In genomic region chr9:137575725-137576411, GRCh38 we compare ENCODE assay signal across 9 cellular contexts. TPM values are rescaled to one million over a fixed set of nuclear protein-coding genes. Genes with fewer than 3 reads are reported as not detected.
DNase-seq lines count a peak whose midpoint lies in the region; ATAC-seq and TF ChIP-seq lines count a peak whose summit lies in the region.
"Had no signal": no experiment of that assay in that cellular context is flagged by ENCODE, and none has a peak within 500 bp of the region (broad histone marks: within the 10 kb centered on the region; RNA-seq: fewer than 3 reads in every experiment).

No MANE protein-coding gene starts in this region.

- H3K9ac ChIP-seq in OCI-LY1 (ENCODE audit: low read length) (no peak overlapping the region), neuronal stem cell (ENCODE audit: low read depth, low read length, poor library complexity) (no peak overlapping the region)

- no peak overlapping the region for H2BK12ac ChIP-seq in neuronal stem cell (ENCODE audit: low read length)

- H3K36me3 Mint-ChIP-seq in effector memory CD8-positive, alpha-beta T cell (ENCODE audit: insufficient read depth) = peaks cover 41% of the 10 kb centered on the region

- H3K27ac ChIP-seq in OCI-LY1 (ENCODE audit: low read depth, low read length, poor library complexity, severe bottlenecking) (peak overlapping the region; percentile 79), neuronal stem cell (replicated peaks; ENCODE audit: low read length) (no peak overlapping the region)

- H3K27ac Mint-ChIP-seq in effector memory CD8-positive, alpha-beta T cell = peak overlapping the region; percentile 42 to 67

- H2BK15ac ChIP-seq in neuronal stem cell (ENCODE audit: low read length) = no peak overlapping the region

- DNase-seq in GM13976 (ENCODE audit: low spot score) = no peak
- DNase-seq in effector memory CD8-positive, alpha-beta T cell = no peak
- no peak for DNase-seq in neuronal stem cell (ENCODE audit: low spot score)
- no peak for DNase-seq in NCI-H748 (lab: John Stamatoyannopoulos, UW; ENCODE audit: unreplicated experiment)
- no peak for DNase-seq in AG08395 (ENCODE audit: low spot score)
- DNase-seq: activated gamma-delta T cell treated with Interleukin-2 at 50 U/mL for 16 hours, NCI-H69 had no signal

- H3K4me3 ChIP-seq in OCI-LY1 (ENCODE audit: low read depth, low read length, poor library complexity, severe bottlenecking) (peak overlapping the region; percentile 99), neuronal stem cell (ENCODE audit: low read length in 2 of 2) (no peak overlapping the region)

- H3K9me2 ChIP-seq in OCI-LY1 (ENCODE audit: low read depth, low read length) = no peaks in the 10 kb centered on the region

- peak overlapping the region; percentile 95 for H3K4me2 ChIP-seq in OCI-LY1 (ENCODE audit: low read length)
- no peak overlapping the region for H3K4me2 ChIP-seq in neuronal stem cell (ENCODE audit: insufficient read depth, low read length, poor library complexity, severe bottlenecking)

- H3K18ac ChIP-seq in neuronal stem cell (ENCODE audit: low read length) = no peak overlapping the region

- H3K4ac ChIP-seq in neuronal stem cell (ENCODE audit: low read length) = no peak overlapping the region

- peaks cover 9% of the 10 kb centered on the region for H3K79me1 ChIP-seq in neuronal stem cell (ENCODE audit: low read depth, low read length)

- H3K79me2 ChIP-seq in OCI-LY1 (ENCODE audit: insufficient read depth, low read length) = peaks cover 15% of the 10 kb centered on the region

- in situ Hi-C loops in GM13976 (cut with MboI; ENCODE audit: low sequenced_read_pairs, unreplicated experiment) = no loop called here

- peak; percentile 11 for ATAC-seq in effector memory CD8-positive, alpha-beta T cell (replicated peaks)
- ATAC-seq in GM18861 (IDR thresholded peaks at IDR 0.05; ENCODE audit: unreplicated experiment) = no peak

- H3F3A ChIP-seq in OCI-LY1 (ENCODE audit: insufficient read depth, low read length) = no peaks in the 10 kb centered on the region

- peak overlapping the region; percentile 56 to 59 for H3K4me3 Mint-ChIP-seq in effector memory CD8-positive, alpha-beta T cell

- H4K8ac ChIP-seq in neuronal stem cell (ENCODE audit: low read depth, low read length) = no peak overlapping the region

- H3K9me3 ChIP-seq in OCI-LY1 (ENCODE audit: low read length) (no peaks in the 10 kb centered on the region), neuronal stem cell (replicated peaks in 1 of 2; ENCODE audit: control insufficient read depth in 2 of 2, insufficient read depth in 1 of 2, low read depth in 1 of 2, low read length in 2 of 2) (no peaks in the 10 kb centered on the region)

- H4K20me1 ChIP-seq in OCI-LY1 (ENCODE audit: insufficient read depth, low read length) = no peaks in the 10 kb centered on the region

- peaks cover 23 to 25% of the 10 kb centered on the region in 2 donors for H3K4me1 Mint-ChIP-seq in effector memory CD8-positive, alpha-beta T cell (ENCODE audit: low read depth in 2 of 2)

- H3K14ac ChIP-seq in neuronal stem cell (ENCODE audit: low read length) = no peak overlapping the region

- no peaks in the 10 kb centered on the region for H3K27me3 Mint-ChIP-seq in effector memory CD8-positive, alpha-beta T cell

- H3K27me3 ChIP-seq in OCI-LY1 (ENCODE audit: insufficient read depth, low read length) (no peaks in the 10 kb centered on the region), neuronal stem cell (ENCODE audit: control insufficient read depth in 3 of 3, insufficient read depth in 3 of 3, low read depth in 1 of 3, low read length in 3 of 3) (no peaks in the 10 kb centered on the region)

- H4K91ac ChIP-seq in neuronal stem cell (ENCODE audit: low read depth, low read length, poor library complexity) = no peak overlapping the region

- H2AFZ ChIP-seq in OCI-LY1 (ENCODE audit: low read length) (no peak overlapping the region), neuronal stem cell (ENCODE audit: low read length) (no peak overlapping the region)

- H3K9me3 Mint-ChIP-seq in effector memory CD8-positive, alpha-beta T cell = no peaks in the 10 kb centered on the region

- H3K36me3 ChIP-seq in OCI-LY1 (ENCODE audit: insufficient read depth, low read length) = peaks cover 38% of the 10 kb centered on the region
- H3K36me3 ChIP-seq in neuronal stem cell (replicated peaks in 1 of 2; ENCODE audit: control insufficient read depth in 2 of 2, insufficient read depth in 2 of 2, low read length in 2 of 2) = peaks cover 38 to 57% of the 10 kb centered on the region in 2 donors

- H3K23ac ChIP-seq in neuronal stem cell (ENCODE audit: low read depth, low read length, poor library complexity) = peak overlapping the region; percentile 37

- H3K4me1 ChIP-seq in OCI-LY1 (ENCODE audit: insufficient read depth, low read length, severe bottlenecking) (peaks cover 48% of the 10 kb centered on the region), neuronal stem cell (ENCODE audit: control insufficient read depth in 2 of 2, insufficient read depth in 1 of 2, low read depth in 1 of 2, low read length in 2 of 2) (peaks cover 6 to 8% of the 10 kb centered on the region in 2 donors)

- H2AK5ac ChIP-seq in neuronal stem cell (ENCODE audit: low read depth, low read length) = no peak overlapping the region

- peak; percentile 12 for TF ChIP-seq CTCF in GM13976 (IDR thresholded peaks at IDR 0.05; ENCODE audit: borderline replicate concordance, control extremely low read depth, extremely low read depth, insufficient read depth, missing control alignments)
- TF ChIP-seq CTCF in OCI-LY1 (IDR thresholded peaks at IDR 0.05; ENCODE audit: low read length) = peak; percentile 39; the same call in 1 of the 2 replicates

- no peak overlapping the region for H2BK5ac ChIP-seq in neuronal stem cell (ENCODE audit: low read length)

- WGBS in neuronal stem cell (ENCODE audit: extremely low coverage in 2 of 2, insufficient read length in 2 of 2, insufficient replicate concordance in 1 of 2), 2 donors = no CpG with 5 or more reads among the region's 12 CpGs

- no peak overlapping the region for H2BK120ac ChIP-seq in neuronal stem cell (ENCODE audit: low read depth, low read length)

RNA-seq across cellular contexts. Expression of gene DPH7, which starts 2.9 kb away (rescaled TPM):
- 29.5 TPM for polyA plus RNA-seq in neuronal stem cell (2013, experiment 1 of 2)
- polyA plus RNA-seq in neuronal stem cell (2013, experiment 2 of 2) = 29.6 TPM

RNA-seq across cellular contexts. Expression of gene ZMYND19, which starts 14.4 kb away (rescaled TPM):
- 28.9 TPM for polyA plus RNA-seq in neuronal stem cell (2013, experiment 1 of 2)
- 28.0 TPM for polyA plus RNA-seq in neuronal stem cell (2013, experiment 2 of 2)

RNA-seq across cellular contexts. Expression of gene MRPL41, which starts 24.2 kb away (rescaled TPM):
- polyA plus RNA-seq in neuronal stem cell (2013, experiment 1 of 2) = 39.7 TPM
- 37.4 TPM for polyA plus RNA-seq in neuronal stem cell (2013, experiment 2 of 2)

RNA-seq across cellular contexts. Expression of gene PNPLA7, which starts 25.7 kb away (rescaled TPM):
- 0.38 TPM for polyA plus RNA-seq in neuronal stem cell (2013, experiment 1 of 2)
- 0.29 TPM for polyA plus RNA-seq in neuronal stem cell (2013, experiment 2 of 2)

RNA-seq across cellular contexts. Expression of gene ARRDC1, which starts 29.6 kb away (rescaled TPM):
- 28.6 TPM for polyA plus RNA-seq in neuronal stem cell (2013, experiment 1 of 2)
- polyA plus RNA-seq in neuronal stem cell (2013, experiment 2 of 2) = 28.4 TPM
